In the genomic region with DNA sequence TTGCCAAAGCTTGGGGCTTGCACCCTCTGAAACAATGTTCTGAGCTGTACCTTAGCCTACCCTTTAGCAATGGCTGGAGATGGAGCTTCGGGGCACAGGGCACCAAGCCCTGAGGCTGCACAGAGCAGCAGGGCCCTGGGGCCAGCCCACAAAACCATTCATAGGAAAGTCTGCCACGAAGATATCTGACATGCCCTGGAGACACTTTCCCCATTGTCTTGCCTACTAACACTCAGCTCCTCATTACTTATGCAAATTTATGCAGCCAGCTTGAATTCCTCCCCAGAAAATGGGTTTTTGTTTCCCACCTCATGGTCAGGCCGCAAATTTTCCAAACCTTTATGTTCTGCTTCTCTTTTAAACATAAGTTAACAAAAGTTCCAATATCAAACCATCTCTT, we compare ENCODE assay signal across 23 cellular contexts.
DNase-seq lines count a peak whose midpoint lies in the region; ATAC-seq and TF ChIP-seq lines count a peak whose summit lies in the region.
"Had no signal": no experiment of that assay in that cellular context is flagged by ENCODE, and none has a peak within 500 bp of the region (broad histone marks: within the 10 kb centered on the region; RNA-seq: fewer than 3 reads in every experiment).

No MANE protein-coding gene starts in this region.

- no peaks in the 10 kb centered on the region for H3K27me3 ChIP-seq in HUES48 (ENCODE audit: control insufficient read depth, insufficient read depth, low read length)
- H3K27me3 ChIP-seq in smooth muscle cell (ENCODE audit: low read depth), result no peaks in the 10 kb centered on the region

- H3K27me3 Mint-ChIP-seq in WTC11 (ENCODE audit: low read depth), result no peaks in the 10 kb centered on the region
- H3K27me3 Mint-ChIP-seq: B cell; CD8-positive, alpha-beta memory T cell had no signal

- no peak for TF ChIP-seq CTCF in WTC11 (IDR thresholded peaks at IDR 0.05)
- no peak for TF ChIP-seq CTCF in GM10266 (IDR thresholded peaks at IDR 0.05; ENCODE audit: control insufficient read depth, insufficient read depth, low read depth, missing control alignments)
- TF ChIP-seq CTCF in smooth muscle cell (IDR thresholded peaks at IDR 0.05; ENCODE audit: borderline replicate concordance, insufficient read depth, poor library complexity, severe bottlenecking), result no peak

- H3K79me2 ChIP-seq in smooth muscle cell (ENCODE audit: low read depth), result no peaks in the 10 kb centered on the region

- ATAC-seq in WTC11, result peak; percentile 79
- no peak for ATAC-seq in HG03565 (IDR thresholded peaks at IDR 0.05; ENCODE audit: unreplicated experiment)
- ATAC-seq: Panc1 had no signal

- no peaks in the 10 kb centered on the region for H3F3A ChIP-seq in smooth muscle cell (ENCODE audit: low read depth)

- H4K20me1 ChIP-seq in smooth muscle cell (ENCODE audit: low read depth), result no peaks in the 10 kb centered on the region

- no peak overlapping the region for H2AFZ ChIP-seq in smooth muscle cell (ENCODE audit: low read depth)

- H3K27ac Mint-ChIP-seq in WTC11, result peak overlapping the region; percentile 58
- H3K27ac Mint-ChIP-seq: B cell; CD8-positive, alpha-beta memory T cell had no signal

- H3K27ac ChIP-seq in HUES48 (ENCODE audit: low read depth, low read length) (peak overlapping the region; percentile 33), smooth muscle cell (ENCODE audit: low read depth) (no peak overlapping the region)
- H3K27ac ChIP-seq: C4-2B, RWPE1 had no signal

- peaks cover 23% of the 10 kb centered on the region for H3K4me1 Mint-ChIP-seq in WTC11
- H3K4me1 Mint-ChIP-seq: CD8-positive, alpha-beta memory T cell had no signal

- H3K9ac ChIP-seq in HUES48 (ENCODE audit: low read depth, low read length) (no peak overlapping the region), smooth muscle cell (ENCODE audit: low read depth) (no peak overlapping the region)

- H3K9me3 ChIP-seq in HUES48 (ENCODE audit: control insufficient read depth, insufficient read depth, low read length) (no peaks in the 10 kb centered on the region), smooth muscle cell (replicated peaks; ENCODE audit: low read depth) (no peaks in the 10 kb centered on the region)

- DNase-seq in WTC11 (ENCODE audit: low spot score) (no peak), iPS-NIHi7 (ENCODE audit: extremely low spot score) (peak; percentile 9), DMS53 (lab: John Stamatoyannopoulos, UW) (no peak), GM10266 (ENCODE audit: extremely low spot score) (no peak), smooth muscle cell (lab: John Stamatoyannopoulos, UW; ENCODE audit: unreplicated experiment) (no peak)
- DNase-seq: CD8-positive, alpha-beta memory T cell; DMS 273 treated with DMSO at 0.1 percent for 48 hours; DMS79 treated with DMSO at 0.1 percent for 48 hours; NCI-H1092; NCI-H1417 treated with DMSO at 0.1 percent for 48 hours; NCI-H1694 treated with DMSO at 0.1 percent for 48 hours; NCI-H2081 treated with DMSO at 0.1 percent for 48 hours; NCI-H2171; NCI-H226; NCI-H510A; NCI-H69; SHP77 had no signal

- H3K4me3 Mint-ChIP-seq in WTC11, result no peak overlapping the region
- H3K4me3 Mint-ChIP-seq: B cell; CD8-positive, alpha-beta memory T cell had no signal

- H3K9me3 Mint-ChIP-seq in WTC11, result peaks cover 15% of the 10 kb centered on the region

- peaks cover 8% of the 10 kb centered on the region for H3K36me3 Mint-ChIP-seq in WTC11

- H3K4me2 ChIP-seq in smooth muscle cell, result no peak overlapping the region

- CTCF ChIA-PET in WTC11 (lab: Charles Lee), result no interaction called here

- H3K4me3 ChIP-seq in HUES48 (ENCODE audit: low read depth, low read length) (no peak overlapping the region; the same call in 1 of the 2 replicates), smooth muscle cell (no peak overlapping the region)

- H3K4me1 ChIP-seq in HUES48 (ENCODE audit: control insufficient read depth, insufficient read depth, low read length), result peaks cover 17% of the 10 kb centered on the region
- no peaks in the 10 kb centered on the region for H3K4me1 ChIP-seq in smooth muscle cell (ENCODE audit: low read depth)

- 70% methylated on average over 3 of the region's 3 CpGs for WGBS in smooth muscle cell (ENCODE audit: low lambda C conversion rate)

- POLR2A ChIA-PET in WTC11 (lab: Charles Lee), result no interaction called here

- H3K36me3 ChIP-seq in HUES48 (ENCODE audit: control insufficient read depth, insufficient read depth, low read length) (no peaks in the 10 kb centered on the region), smooth muscle cell (ENCODE audit: low read depth) (no peaks in the 10 kb centered on the region)

TF ChIP-seq in WTC11, 78 proteins besides CTCF, POLR2A, EP300 and RAD21:
- no peak for TF ChIP-seq GRHL2 (CRISPR knock-in tag; IDR thresholded peaks at IDR 0.05; ENCODE audit: insufficient replicate concordance, severe bottlenecking)
- TF ChIP-seq, protein P1, sequence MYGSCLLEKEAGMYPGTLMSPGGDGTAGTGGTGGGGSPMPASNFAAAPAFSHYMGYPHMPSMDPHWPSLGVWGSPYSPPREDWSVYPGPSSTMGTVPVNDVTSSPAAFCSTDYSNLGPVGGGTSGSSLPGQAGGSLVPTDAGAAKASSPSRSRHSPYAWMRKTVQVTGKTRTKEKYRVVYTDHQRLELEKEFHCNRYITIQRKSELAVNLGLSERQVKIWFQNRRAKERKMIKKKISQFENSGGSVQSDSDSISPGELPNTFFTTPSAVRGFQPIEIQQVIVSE (CRISPR knock-in tag; IDR thresholded peaks at IDR 0.05; ENCODE audit: borderline replicate concordance), result no peak
- TF ChIP-seq, protein P2, sequence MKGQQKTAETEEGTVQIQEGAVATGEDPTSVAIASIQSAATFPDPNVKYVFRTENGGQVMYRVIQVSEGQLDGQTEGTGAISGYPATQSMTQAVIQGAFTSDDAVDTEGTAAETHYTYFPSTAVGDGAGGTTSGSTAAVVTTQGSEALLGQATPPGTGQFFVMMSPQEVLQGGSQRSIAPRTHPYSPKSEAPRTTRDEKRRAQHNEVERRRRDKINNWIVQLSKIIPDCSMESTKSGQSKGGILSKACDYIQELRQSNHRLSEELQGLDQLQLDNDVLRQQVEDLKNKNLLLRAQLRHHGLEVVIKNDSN (CRISPR knock-in tag; IDR thresholded peaks at IDR 0.05), result no peak
- no peak for TF ChIP-seq NR3C1 (CRISPR knock-in tag; conservative IDR thresholded peaks at IDR 0.05; ENCODE audit: low read depth)
- no peak for TF ChIP-seq IRF2 (CRISPR knock-in tag; IDR thresholded peaks at IDR 0.05; ENCODE audit: borderline replicate concordance, low read depth)
- TF ChIP-seq MYBL2 (CRISPR knock-in tag; IDR thresholded peaks at IDR 0.05), result no peak
- TF ChIP-seq, protein P3, sequence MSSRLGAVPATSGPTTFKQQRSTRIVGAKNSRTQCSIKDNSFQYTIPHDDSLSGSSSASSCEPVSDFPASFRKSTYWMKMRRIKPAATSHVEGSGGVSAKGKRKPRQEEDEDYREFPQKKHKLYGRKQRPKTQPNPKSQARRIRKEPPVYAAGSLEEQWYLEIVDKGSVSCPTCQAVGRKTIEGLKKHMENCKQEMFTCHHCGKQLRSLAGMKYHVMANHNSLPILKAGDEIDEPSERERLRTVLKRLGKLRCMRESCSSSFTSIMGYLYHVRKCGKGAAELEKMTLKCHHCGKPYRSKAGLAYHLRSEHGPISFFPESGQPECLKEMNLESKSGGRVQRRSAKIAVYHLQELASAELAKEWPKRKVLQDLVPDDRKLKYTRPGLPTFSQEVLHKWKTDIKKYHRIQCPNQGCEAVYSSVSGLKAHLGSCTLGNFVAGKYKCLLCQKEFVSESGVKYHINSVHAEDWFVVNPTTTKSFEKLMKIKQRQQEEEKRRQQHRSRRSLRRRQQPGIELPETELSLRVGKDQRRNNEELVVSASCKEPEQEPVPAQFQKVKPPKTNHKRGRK (CRISPR knock-in tag; IDR thresholded peaks at IDR 0.05; ENCODE audit: borderline replicate concordance), result no peak
